ENCODE assay signal across 13 cellular contexts in genomic region chr5:173919443-173919842, GRCh38. TPM values are rescaled to one million over a fixed set of nuclear protein-coding genes. Genes with fewer than 3 reads are reported as not detected.
A peak's percentile ranks its signal among the peaks of the same experiment; 100 is the strongest.
DNase-seq lines count a peak whose midpoint lies in the region; ATAC-seq, FAIRE-seq and TF ChIP-seq lines count a peak whose summit lies in the region.
"Had no signal": no experiment of that assay in that cellular context is flagged by ENCODE, and none has a peak within 500 bp of the region (broad histone marks: within the 10 kb centered on the region; RNA-seq: fewer than 3 reads in every experiment).

No MANE protein-coding gene starts in this region.

- H3K79me1 ChIP-seq in neuronal stem cell (ENCODE audit: low read depth, low read length): no peaks in the 10 kb centered on the region

- no CpG with 5 or more reads among the region's 2 CpGs for WGBS in neuronal stem cell (ENCODE audit: extremely low coverage in 2 of 2, insufficient read length in 2 of 2, insufficient replicate concordance in 1 of 2), 2 donors

- ATAC-seq in CD4-positive, CD25-positive, alpha-beta regulatory T cell (ENCODE audit: low read depth in 2 of 2): no peak
- no peak for ATAC-seq in GM19328 (IDR thresholded peaks at IDR 0.05; ENCODE audit: unreplicated experiment)
- ATAC-seq: activated CD8-positive, alpha-beta T cell treated with anti-CD3 and anti-CD28 coated beads for 36 hours had no signal

- no peak overlapping the region for H2BK12ac ChIP-seq in neuronal stem cell (ENCODE audit: low read length)

- no peak overlapping the region for H3K4me2 ChIP-seq in neuronal stem cell (ENCODE audit: insufficient read depth, low read length, poor library complexity, severe bottlenecking)

- H3K4ac ChIP-seq in neuronal stem cell (ENCODE audit: low read length): no peak overlapping the region

- no peak overlapping the region for H4K8ac ChIP-seq in neuronal stem cell (ENCODE audit: low read depth, low read length)

- no peak overlapping the region for H3K23ac ChIP-seq in neuronal stem cell (ENCODE audit: low read depth, low read length, poor library complexity)

- no peak overlapping the region for H2AFZ ChIP-seq in neuronal stem cell (ENCODE audit: low read length)

- no peak overlapping the region for H3K14ac ChIP-seq in neuronal stem cell (ENCODE audit: low read length)

- H3K4me1 ChIP-seq in CD4-positive, CD25-positive, alpha-beta regulatory T cell (ENCODE audit: control insufficient read depth, insufficient read depth, low read length, poor library complexity, severe bottlenecking): peaks cover 21% of the 10 kb centered on the region
- peaks cover 6 to 11% of the 10 kb centered on the region in 2 donors for H3K4me1 ChIP-seq in neuronal stem cell (ENCODE audit: control insufficient read depth in 2 of 2, insufficient read depth in 1 of 2, low read depth in 1 of 2, low read length in 2 of 2)

- no peak for FAIRE-seq in GM12892 (lab: Jason Lieb, UNC)

- intact Hi-C loops in dorsolateral prefrontal cortex (cut with DNase I): loop anchor here in 1 of 2 donors (5.0 kb wide), 1 partner anchor 53 kb away; no protein-coding TSS in a partner anchor

- no peak overlapping the region for H2BK15ac ChIP-seq in neuronal stem cell (ENCODE audit: low read length)

- H3K4me3 Mint-ChIP-seq in CD4-positive, CD25-positive, alpha-beta regulatory T cell: no peak overlapping the region
- H3K4me3 Mint-ChIP-seq: activated CD8-positive, alpha-beta T cell treated with anti-CD3 and anti-CD28 coated beads for 36 hours; brain had no signal

- no peak for DNase-seq in CD4-positive, CD25-positive, alpha-beta regulatory T cell
- peak; percentile 7 for DNase-seq in NCI-H69 (lab: John Stamatoyannopoulos, UW)
- no peak for DNase-seq in dorsolateral prefrontal cortex
- no peak for DNase-seq in neuronal stem cell (ENCODE audit: low spot score)
- no peak for DNase-seq in activated T-cell treated with anti-CD3 and anti-CD28 coated beads for 4 hours
- DNase-seq in GM12892 (ENCODE audit: insufficient read length): no peak
- no peak for DNase-seq in NCI-H2227 treated with DMSO at 0.1 percent for 48 hours (lab: John Stamatoyannopoulos, UW)
- DNase-seq: activated CD8-positive, alpha-beta T cell treated with anti-CD3 and anti-CD28 coated beads for 36 hours; KBM-7; OCI-M1; stimulated activated naive CD4-positive, alpha-beta T cell treated with Interleukin-2 at 50 U/mL for 16 hours had no signal

- no peak overlapping the region for H2BK5ac ChIP-seq in neuronal stem cell (ENCODE audit: low read length)

- H3K27me3 Mint-ChIP-seq in CD4-positive, CD25-positive, alpha-beta regulatory T cell: no peaks in the 10 kb centered on the region
- H3K27me3 Mint-ChIP-seq: activated CD8-positive, alpha-beta T cell treated with anti-CD3 and anti-CD28 coated beads for 36 hours; brain had no signal

- TF ChIP-seq POLR2A in GM12892 (IDR thresholded peaks at IDR 0.05; ENCODE audit: low read depth, low read length): no peak

- H3K18ac ChIP-seq in neuronal stem cell (ENCODE audit: low read length): no peak overlapping the region

- TF ChIP-seq CTCF in dorsolateral prefrontal cortex (IDR thresholded peaks at IDR 0.05 in 54 of 56, conservative IDR thresholded peaks at IDR 0.05 in 2 of 56; ENCODE audit: low read depth in 1 of 56, partially characterized antibody in 56 of 56): no peak

- H4K91ac ChIP-seq in neuronal stem cell (ENCODE audit: low read depth, low read length, poor library complexity): no peak overlapping the region

- no peak overlapping the region for H3K27ac Mint-ChIP-seq in CD4-positive, CD25-positive, alpha-beta regulatory T cell
- H3K27ac Mint-ChIP-seq: activated CD8-positive, alpha-beta T cell treated with anti-CD3 and anti-CD28 coated beads for 36 hours; brain had no signal

- H2AK5ac ChIP-seq in neuronal stem cell (ENCODE audit: low read depth, low read length): no peak overlapping the region

- peak overlapping the region; percentile 83 for H3K4me3 ChIP-seq in CD4-positive, CD25-positive, alpha-beta regulatory T cell (ENCODE audit: low read depth, low read length)
- H3K4me3 ChIP-seq in dorsolateral prefrontal cortex: peak overlapping the region in 33 of 59 donors; percentile 0 to 69 (median 58)
- no peak overlapping the region for H3K4me3 ChIP-seq in neuronal stem cell (ENCODE audit: low read length in 2 of 2)

- peak overlapping the region; percentile 79 for H3K27ac ChIP-seq in CD4-positive, CD25-positive, alpha-beta regulatory T cell (ENCODE audit: insufficient read depth, low read length, poor library complexity, severe bottlenecking)
- peak overlapping the region in 58 of 59 donors; percentile 42 to 95 (median 87) for H3K27ac ChIP-seq in dorsolateral prefrontal cortex
- peak overlapping the region; percentile 51 for H3K27ac ChIP-seq in neuronal stem cell (replicated peaks; ENCODE audit: low read length)

- H3K4me1 Mint-ChIP-seq in CD4-positive, CD25-positive, alpha-beta regulatory T cell: peaks cover 9 to 22% (median 19%) of the 10 kb centered on the region in 4 donors

- H3K27me3 ChIP-seq in CD4-positive, CD25-positive, alpha-beta regulatory T cell (ENCODE audit: control insufficient read depth, insufficient read depth, low read length): no peaks in the 10 kb centered on the region
- no peaks in the 10 kb centered on the region for H3K27me3 ChIP-seq in dorsolateral prefrontal cortex
- no peaks in the 10 kb centered on the region for H3K27me3 ChIP-seq in neuronal stem cell (ENCODE audit: control insufficient read depth in 3 of 3, insufficient read depth in 3 of 3, low read depth in 1 of 3, low read length in 3 of 3)

- no peaks in the 10 kb centered on the region for H3K9me3 Mint-ChIP-seq in CD4-positive, CD25-positive, alpha-beta regulatory T cell
- H3K9me3 Mint-ChIP-seq: activated CD8-positive, alpha-beta T cell treated with anti-CD3 and anti-CD28 coated beads for 36 hours had no signal

- H3K9ac ChIP-seq in neuronal stem cell (ENCODE audit: low read depth, low read length, poor library complexity): no peak overlapping the region

- H3K36me3 ChIP-seq in CD4-positive, CD25-positive, alpha-beta regulatory T cell (ENCODE audit: control insufficient read depth, insufficient read depth, low read length): peaks cover 3% of the 10 kb centered on the region
- no peaks in the 10 kb centered on the region for H3K36me3 ChIP-seq in neuronal stem cell (replicated peaks in 1 of 2; ENCODE audit: control insufficient read depth in 2 of 2, insufficient read depth in 2 of 2, low read length in 2 of 2)

- H3K36me3 Mint-ChIP-seq in CD4-positive, CD25-positive, alpha-beta regulatory T cell: no peaks in the 10 kb centered on the region

- no peaks in the 10 kb centered on the region for H3K9me3 ChIP-seq in CD4-positive, CD25-positive, alpha-beta regulatory T cell (ENCODE audit: control insufficient read depth in 2 of 2, low read length in 2 of 2)
- H3K9me3 ChIP-seq in neuronal stem cell (replicated peaks in 1 of 2; ENCODE audit: control insufficient read depth in 2 of 2, insufficient read depth in 1 of 2, low read depth in 1 of 2, low read length in 2 of 2): no peaks in the 10 kb centered on the region

- no peak overlapping the region for H2BK120ac ChIP-seq in neuronal stem cell (ENCODE audit: low read depth, low read length)

RNA-seq across cellular contexts. Expression of gene CPEB4, which starts 31.3 kb away (rescaled TPM):
- total RNA-seq in CD4-positive, CD25-positive, alpha-beta regulatory T cell: 42.7 TPM
- polyA plus RNA-seq in CD4-positive, CD25-positive, alpha-beta regulatory T cell: 1 to 10 TPM; 3.4 to 5.8 (median 4.6) TPM
- 100 to 1,000 TPM in 119 of 120 experiments, 10 to 100 TPM in 1; 95.3 to 182 (median 133) TPM for total RNA-seq in dorsolateral prefrontal cortex
- 3.4 TPM for polyA plus RNA-seq in neuronal stem cell (2013, experiment 1 of 2)
- polyA plus RNA-seq in neuronal stem cell (2013, experiment 2 of 2): 3.5 TPM
- polyA plus RNA-seq in GM12892 (2012; ENCODE audit: missing spikeins): 18.8 TPM

Comparison
In these comparisons a context has a peak if more than half of its experiments do, and no peak if none do; other contexts are left out.
1. H3K4me3 ChIP-seq: peak in CD4-positive, CD25-positive, alpha-beta regulatory T cell (single experiment) and dorsolateral prefrontal cortex (33 of 59); none in neuronal stem cell (0 of 2).
2. Peak in every context shown above with its lines, with median percentiles within 50 percentile points of each other: H3K27ac ChIP-seq.